Comparison of ENCODE assay signal across 17 cellular contexts in genomic region chr10:62839595-62839994, GRCh38. TPM values are rescaled to one million over a fixed set of nuclear protein-coding genes. Genes with fewer than 3 reads are reported as not detected.
DNase-seq lines count a peak whose midpoint lies in the region; ATAC-seq lines count a peak whose summit lies in the region.
"Had no signal": no experiment of that assay in that cellular context is flagged by ENCODE, and none has a peak within 500 bp of the region (broad histone marks: within the 10 kb centered on the region; RNA-seq: fewer than 3 reads in every experiment).

No MANE protein-coding gene starts in this region.

- peaks cover 10% of the 10 kb centered on the region for H3K4me1 Mint-ChIP-seq in activated naive CD4-positive, alpha-beta T cell treated with anti-CD3 and anti-CD28 coated beads for 36 hours (ENCODE audit: low read depth)
- peaks cover 16 to 24% of the 10 kb centered on the region in 2 donors for H3K4me1 Mint-ChIP-seq in stimulated activated naive B cell treated with anti-CD40 and anti-IgM and Interleukin-4, amounts not matched to agents 10 μg/mL and 1 μg/mL and 100 μg/mL, for 72 hours

- CTCF ChIA-PET in activated naive CD4-positive, alpha-beta T cell treated with anti-CD3 and anti-CD28 coated beads for 36 hours (lab: Charles Lee) = interaction anchor here (0.8 kb wide), 1 partner anchor 246 kb away, joined by 3 read pairs; no protein-coding TSS in a partner anchor

- H3K9me3 Mint-ChIP-seq in activated naive CD4-positive, alpha-beta T cell treated with anti-CD3 and anti-CD28 coated beads, Interleukin-2, amount 50 U/mL, for 72 hours = no peaks in the 10 kb centered on the region
- H3K9me3 Mint-ChIP-seq in activated naive CD4-positive, alpha-beta T cell treated with anti-CD3 and anti-CD28 coated beads for 36 hours = no peaks in the 10 kb centered on the region
- H3K9me3 Mint-ChIP-seq in stimulated activated naive B cell treated with anti-CD40 and anti-IgM and Interleukin-4, amounts not matched to agents 10 μg/mL and 1 μg/mL and 100 μg/mL, for 72 hours = no peaks in the 10 kb centered on the region
- H3K9me3 Mint-ChIP-seq: CD8-positive, alpha-beta T cell had no signal

- H3K27ac Mint-ChIP-seq in activated naive CD4-positive, alpha-beta T cell treated with anti-CD3 and anti-CD28 coated beads, Interleukin-2, amount 50 U/mL, for 72 hours = no peak overlapping the region
- H3K27ac Mint-ChIP-seq in activated naive CD4-positive, alpha-beta T cell treated with anti-CD3 and anti-CD28 coated beads for 36 hours = no peak overlapping the region
- H3K27ac Mint-ChIP-seq in stimulated activated naive B cell treated with anti-CD40 and anti-IgM and Interleukin-4, amounts not matched to agents 10 μg/mL and 1 μg/mL and 100 μg/mL, for 72 hours = no peak overlapping the region
- H3K27ac Mint-ChIP-seq: CD8-positive, alpha-beta T cell had no signal

- no peak for DNase-seq in activated naive CD4-positive, alpha-beta T cell treated with anti-CD3 and anti-CD28 coated beads, Interleukin-2, amount 50 U/mL, for 72 hours (ENCODE audit: low spot score in 2 of 2)
- no peak for DNase-seq in activated naive CD4-positive, alpha-beta T cell treated with anti-CD3 and anti-CD28 coated beads for 36 hours
- peak; percentile 78 for DNase-seq in NOMO-1 treated with DMSO at 0.1 percent for 48 hours (lab: John Stamatoyannopoulos, UW; ENCODE audit: unreplicated experiment)
- no peak for DNase-seq in stimulated activated naive B cell treated with anti-CD40 and anti-IgM and Interleukin-4, amounts not matched to agents 10 μg/mL and 1 μg/mL and 100 μg/mL, for 72 hours
- DNase-seq in substantia nigra (lab: John Stamatoyannopoulos, UW) = no peak
- no peak for DNase-seq in SK-N-DZ (ENCODE audit: low spot score)
- DNase-seq: BE2C; CD8-positive, alpha-beta T cell; DMS79 treated with DMSO at 0.1 percent for 48 hours; H7; MM.1S; NCI-H1417 treated with DMSO at 0.1 percent for 48 hours; NCI-H2029; NCI-H510A; PC-9; SK-N-SH had no signal

- peak; percentile 36 to 72 for ATAC-seq in activated naive CD4-positive, alpha-beta T cell treated with anti-CD3 and anti-CD28 coated beads, Interleukin-2, amount 50 U/mL, for 72 hours
- ATAC-seq in GM19395 (IDR thresholded peaks at IDR 0.05; ENCODE audit: unreplicated experiment) = peak; percentile 58
- ATAC-seq in stimulated activated naive B cell treated with anti-CD40 and anti-IgM and Interleukin-4, amounts not matched to agents 10 μg/mL and 1 μg/mL and 100 μg/mL, for 72 hours (replicated peaks) = peak; percentile 94 to 95
- ATAC-seq: CD8-positive, alpha-beta T cell had no signal

- H3K27ac ChIP-seq in substantia nigra (ENCODE audit: low read depth, low read length, poor library complexity, severe bottlenecking) = no peak overlapping the region
- H3K27ac ChIP-seq: PC-9 had no signal

- no peaks in the 10 kb centered on the region for H3K36me3 Mint-ChIP-seq in activated naive CD4-positive, alpha-beta T cell treated with anti-CD3 and anti-CD28 coated beads, Interleukin-2, amount 50 U/mL, for 72 hours
- H3K36me3 Mint-ChIP-seq in activated naive CD4-positive, alpha-beta T cell treated with anti-CD3 and anti-CD28 coated beads for 36 hours (ENCODE audit: low read depth) = no peaks in the 10 kb centered on the region
- peaks cover 0 to 2% of the 10 kb centered on the region in 2 donors for H3K36me3 Mint-ChIP-seq in stimulated activated naive B cell treated with anti-CD40 and anti-IgM and Interleukin-4, amounts not matched to agents 10 μg/mL and 1 μg/mL and 100 μg/mL, for 72 hours
- H3K36me3 Mint-ChIP-seq: CD8-positive, alpha-beta T cell had no signal

- H3K4me3 Mint-ChIP-seq in activated naive CD4-positive, alpha-beta T cell treated with anti-CD3 and anti-CD28 coated beads for 36 hours = no peak overlapping the region
- no peak overlapping the region for H3K4me3 Mint-ChIP-seq in stimulated activated naive B cell treated with anti-CD40 and anti-IgM and Interleukin-4, amounts not matched to agents 10 μg/mL and 1 μg/mL and 100 μg/mL, for 72 hours
- H3K4me3 Mint-ChIP-seq: CD8-positive, alpha-beta T cell had no signal

- intact Hi-C loops in activated naive CD4-positive, alpha-beta T cell treated with anti-CD3 and anti-CD28 coated beads for 36 hours (cut with micrococcal nuclease) = no loop called here

- H3K27me3 Mint-ChIP-seq in activated naive CD4-positive, alpha-beta T cell treated with anti-CD3 and anti-CD28 coated beads for 36 hours (ENCODE audit: low read depth) = peaks cover 5% of the 10 kb centered on the region
- H3K27me3 Mint-ChIP-seq in stimulated activated naive B cell treated with anti-CD40 and anti-IgM and Interleukin-4, amounts not matched to agents 10 μg/mL and 1 μg/mL and 100 μg/mL, for 72 hours = peaks cover 3 to 6% of the 10 kb centered on the region in 2 donors

RNA-seq across cellular contexts. Expression of gene EGR2, which starts 23.4 kb away (rescaled TPM):
- total RNA-seq in activated naive CD4-positive, alpha-beta T cell treated with anti-CD3 and anti-CD28 coated beads, Interleukin-2, amount 50 U/mL, for 72 hours = 10 to 100 TPM; 43.0 to 54.5 TPM
- 10 to 100 TPM; 18.5 to 21.4 TPM for total RNA-seq in activated naive CD4-positive, alpha-beta T cell treated with anti-CD3 and anti-CD28 coated beads for 36 hours
- 0.03 TPM in 1 of 2 replicates, not detected in the other for polyA plus RNA-seq in SK-N-DZ (2014; cell fraction: cytosol; rRNA removed)
- 0.06 and 0.42 TPM in 2 replicates for polyA plus RNA-seq in SK-N-DZ (2014; cell fraction: nucleus; rRNA removed)

RNA-seq across cellular contexts. Expression of gene ADO, which starts 35.1 kb away (rescaled TPM):
- 10 to 100 TPM; 16.6 to 17.1 TPM for total RNA-seq in activated naive CD4-positive, alpha-beta T cell treated with anti-CD3 and anti-CD28 coated beads, Interleukin-2, amount 50 U/mL, for 72 hours
- 10 to 100 TPM; 24.9 to 26.2 TPM for total RNA-seq in activated naive CD4-positive, alpha-beta T cell treated with anti-CD3 and anti-CD28 coated beads for 36 hours
- polyA plus RNA-seq in SK-N-DZ (2014; cell fraction: cytosol; rRNA removed) = 31.6 and 32.8 TPM in 2 replicates
- polyA plus RNA-seq in SK-N-DZ (2014; cell fraction: nucleus; rRNA removed) = 19.1 and 22.0 TPM in 2 replicates
